25 cellular contexts compared by ENCODE assay signal in genomic region chr15:27774638-27775037, GRCh38.
DNase-seq lines count a peak whose midpoint lies in the region; ATAC-seq and TF ChIP-seq lines count a peak whose summit lies in the region.
"Had no signal": no experiment of that assay in that cellular context is flagged by ENCODE, and none has a peak within 500 bp of the region (broad histone marks: within the 10 kb centered on the region; RNA-seq: fewer than 3 reads in every experiment).

No MANE protein-coding gene starts in this region.

- no peak overlapping the region for H3K56ac ChIP-seq in H9 (ENCODE audit: insufficient read length, low read depth, low read length)

- H3K4me3 ChIP-seq in esophagus muscularis mucosa: no peak overlapping the region
- H3K4me3 ChIP-seq: A549; BLaER1 treated with 17β-estradiol and CSF1 and Interleukin-3, amounts not matched to agents 10 nM and 100 nM had no signal

- H2BK12ac ChIP-seq in H9 (ENCODE audit: insufficient read length, low read depth, low read length): peak overlapping the region; percentile 29

- no peak for ATAC-seq in sciatic nerve
- ATAC-seq: A549 had no signal

- H3T11ph ChIP-seq in H9 (ENCODE audit: low read length): no peak overlapping the region

- no peaks in the 10 kb centered on the region for H3K9me3 ChIP-seq in H9 (ENCODE audit: control insufficient read depth, low read depth, low read length)
- no peaks in the 10 kb centered on the region for H3K9me3 ChIP-seq in esophagus muscularis mucosa
- H3K9me3 ChIP-seq: A549 had no signal

- no peak overlapping the region for H3K4ac ChIP-seq in H9 (ENCODE audit: low read depth, low read length)

- H4K5ac ChIP-seq in H9 (ENCODE audit: insufficient read length, low read depth, low read length): no peak overlapping the region

- no peaks in the 10 kb centered on the region for H3K79me1 ChIP-seq in H9 (ENCODE audit: insufficient read depth, low read depth, low read length, poor library complexity, severe bottlenecking)

- H3K23me2 ChIP-seq in H9 (ENCODE audit: insufficient read length, low read depth, low read length, poor library complexity, severe bottlenecking): no peaks in the 10 kb centered on the region

- no peak overlapping the region for H2AFZ ChIP-seq in H9 (ENCODE audit: low read length)

- no peak overlapping the region for H2AK5ac ChIP-seq in H9 (ENCODE audit: insufficient read length, low read length)

- no peaks in the 10 kb centered on the region for H3K27me3 Mint-ChIP-seq in activated CD4-positive, alpha-beta T cell treated with anti-CD3 and anti-CD28 coated beads, Interleukin-2, amount 10 ng/mL, durations not matched to agents 24 days and 14 days
- no peaks in the 10 kb centered on the region; the same call in 1 of the 2 replicates for H3K27me3 Mint-ChIP-seq in H9 (ENCODE audit: low read depth)
- H3K27me3 Mint-ChIP-seq in type B pancreatic cell: no peaks in the 10 kb centered on the region
- no peaks in the 10 kb centered on the region for H3K27me3 Mint-ChIP-seq in activated naive CD4-positive, alpha-beta T cell treated with anti-CD3 and anti-CD28 coated beads for 36 hours (ENCODE audit: low read depth)
- H3K27me3 Mint-ChIP-seq: B cell; CD4-positive, alpha-beta memory T cell; CD4-positive, CD25-positive, alpha-beta regulatory T cell; CD8-positive, alpha-beta memory T cell had no signal

- H4K8ac ChIP-seq in H9 (replicated peaks; ENCODE audit: insufficient read length, low read depth, low read length): no peak overlapping the region

- H3K4me1 Mint-ChIP-seq in activated CD4-positive, alpha-beta T cell treated with anti-CD3 and anti-CD28 coated beads, Interleukin-2, amount 10 ng/mL, durations not matched to agents 24 days and 14 days: no peaks in the 10 kb centered on the region
- H3K4me1 Mint-ChIP-seq in H9: peaks cover 0 to 3% of the 10 kb centered on the region in 2 experiments; a peak in 1 of 4 replicates
- no peaks in the 10 kb centered on the region for H3K4me1 Mint-ChIP-seq in type B pancreatic cell (ENCODE audit: unreplicated experiment)
- no peaks in the 10 kb centered on the region for H3K4me1 Mint-ChIP-seq in activated naive CD4-positive, alpha-beta T cell treated with anti-CD3 and anti-CD28 coated beads for 36 hours (ENCODE audit: low read depth)
- H3K4me1 Mint-ChIP-seq: B cell; CD14-positive monocyte; CD4-positive, alpha-beta memory T cell; CD4-positive, CD25-positive, alpha-beta regulatory T cell; CD8-positive, alpha-beta memory T cell had no signal

- TF ChIP-seq CTCF in H9 (conservative IDR thresholded peaks at IDR 0.05): no peak
- no peak for TF ChIP-seq CTCF in esophagus muscularis mucosa (IDR thresholded peaks at IDR 0.05)
- no peak for TF ChIP-seq CTCF in type B pancreatic cell (conservative IDR thresholded peaks at IDR 0.05)

- CTCF ChIA-PET in activated naive CD4-positive, alpha-beta T cell treated with anti-CD3 and anti-CD28 coated beads for 36 hours (lab: Charles Lee): no interaction called here

- no peaks in the 10 kb centered on the region for H3K36me3 ChIP-seq in esophagus muscularis mucosa
- H3K36me3 ChIP-seq: BLaER1 treated with 17β-estradiol and CSF1 and Interleukin-3, amounts not matched to agents 10 nM and 100 nM had no signal

- no peak overlapping the region for H2BK5ac ChIP-seq in H9 (ENCODE audit: insufficient read length, low read length)

- peaks cover 10% of the 10 kb centered on the region for H3K9me3 Mint-ChIP-seq in activated CD4-positive, alpha-beta T cell treated with anti-CD3 and anti-CD28 coated beads, Interleukin-2, amount 10 ng/mL, durations not matched to agents 24 days and 14 days
- H3K9me3 Mint-ChIP-seq in H9 (no peaks in the 10 kb centered on the region; a peak in 1 of 5 replicates), type B pancreatic cell (no peaks in the 10 kb centered on the region)
- no peaks in the 10 kb centered on the region for H3K9me3 Mint-ChIP-seq in activated naive CD4-positive, alpha-beta T cell treated with anti-CD3 and anti-CD28 coated beads for 36 hours

- no peak overlapping the region for H2BK20ac ChIP-seq in H9 (ENCODE audit: low read depth, low read length, poor library complexity, severe bottlenecking)

- no peak overlapping the region for H3K27ac Mint-ChIP-seq in activated CD4-positive, alpha-beta T cell treated with anti-CD3 and anti-CD28 coated beads, Interleukin-2, amount 10 ng/mL, durations not matched to agents 24 days and 14 days
- H3K27ac Mint-ChIP-seq in H9 (no peak overlapping the region; a peak in 1 of 7 replicates), type B pancreatic cell (no peak overlapping the region)
- no peak overlapping the region for H3K27ac Mint-ChIP-seq in activated naive CD4-positive, alpha-beta T cell treated with anti-CD3 and anti-CD28 coated beads for 36 hours
- H3K27ac Mint-ChIP-seq: B cell; CD14-positive monocyte; CD4-positive, alpha-beta memory T cell; CD4-positive, CD25-positive, alpha-beta regulatory T cell; CD8-positive, alpha-beta memory T cell had no signal

- no peaks in the 10 kb centered on the region for H4K20me1 ChIP-seq in H9 (ENCODE audit: control insufficient read depth, insufficient read depth, insufficient read length)
- H4K20me1 ChIP-seq: BLaER1 treated with 17β-estradiol and CSF1 and Interleukin-3, amounts not matched to agents 10 nM and 100 nM had no signal

- H3K27me3 ChIP-seq in H9 (ENCODE audit: insufficient read depth, low read length) (no peaks in the 10 kb centered on the region), esophagus muscularis mucosa (no peaks in the 10 kb centered on the region)
- H3K27me3 ChIP-seq: BLaER1 treated with 17β-estradiol and CSF1 and Interleukin-3, amounts not matched to agents 10 nM and 100 nM had no signal

- no peaks in the 10 kb centered on the region for H3K79me2 ChIP-seq in H9 (ENCODE audit: insufficient read depth, low read length)

- TF ChIP-seq EP300 in esophagus muscularis mucosa (IDR thresholded peaks at IDR 0.05): no peak

- WGBS in H9 (ENCODE audit: extremely low coverage, insufficient read length, low lambda C conversion rate): no CpG with 5 or more reads among the region's 9 CpGs
- WGBS in esophagus muscularis mucosa: 91% methylated on average over 8 of the region's 9 CpGs

- no peak overlapping the region for H3K9ac ChIP-seq in H9 (ENCODE audit: extremely low read depth, insufficient read length, low read length)
- H3K9ac ChIP-seq: BLaER1 treated with 17β-estradiol and CSF1 and Interleukin-3, amounts not matched to agents 10 nM and 100 nM had no signal

- no peak overlapping the region for H3K14ac ChIP-seq in H9 (ENCODE audit: insufficient read depth, low read length)

- no peak for TF ChIP-seq POLR2A in esophagus muscularis mucosa (IDR thresholded peaks at IDR 0.05; ENCODE audit: low read depth)

- H3K4me3 Mint-ChIP-seq in activated CD4-positive, alpha-beta T cell treated with anti-CD3 and anti-CD28 coated beads, Interleukin-2, amount 10 ng/mL, durations not matched to agents 24 days and 14 days: no peak overlapping the region
- H3K4me3 Mint-ChIP-seq in H9 (no peak overlapping the region), type B pancreatic cell (no peak overlapping the region)
- no peak overlapping the region for H3K4me3 Mint-ChIP-seq in activated naive CD4-positive, alpha-beta T cell treated with anti-CD3 and anti-CD28 coated beads for 36 hours
- H3K4me3 Mint-ChIP-seq: B cell; CD14-positive monocyte; CD4-positive, alpha-beta memory T cell; CD4-positive, CD25-positive, alpha-beta regulatory T cell; CD8-positive, alpha-beta memory T cell had no signal

- H2BK120ac ChIP-seq in H9 (ENCODE audit: low read depth, low read length, poor library complexity, severe bottlenecking): no peak overlapping the region

- no peak overlapping the region for H4K91ac ChIP-seq in H9 (ENCODE audit: insufficient read length, low read depth, low read length)

- no peaks in the 10 kb centered on the region for H3K36me3 Mint-ChIP-seq in activated CD4-positive, alpha-beta T cell treated with anti-CD3 and anti-CD28 coated beads, Interleukin-2, amount 10 ng/mL, durations not matched to agents 24 days and 14 days (ENCODE audit: low read depth)
- H3K36me3 Mint-ChIP-seq in H9 (ENCODE audit: insufficient read depth in 1 of 3, low read depth in 3 of 3): no peaks in the 10 kb centered on the region
- H3K36me3 Mint-ChIP-seq in type B pancreatic cell: no peaks in the 10 kb centered on the region
- no peaks in the 10 kb centered on the region for H3K36me3 Mint-ChIP-seq in activated naive CD4-positive, alpha-beta T cell treated with anti-CD3 and anti-CD28 coated beads for 36 hours (ENCODE audit: low read depth)
- H3K36me3 Mint-ChIP-seq: CD14-positive monocyte; CD4-positive, alpha-beta memory T cell; CD4-positive, CD25-positive, alpha-beta regulatory T cell had no signal

- no peak overlapping the region for H3K4me2 ChIP-seq in H9 (ENCODE audit: insufficient read depth, insufficient read length, low read length)
- H3K4me2 ChIP-seq: A549; BLaER1 treated with 17β-estradiol and CSF1 and Interleukin-3, amounts not matched to agents 10 nM and 100 nM had no signal

- DNase-seq in activated CD4-positive, alpha-beta T cell treated with anti-CD3 and anti-CD28 coated beads, Interleukin-2, amount 10 ng/mL, durations not matched to agents 24 days and 14 days: peak; percentile 26
- no peak for DNase-seq in activated CD4-positive, alpha-beta T cell treated with anti-CD3 and anti-CD28 coated beads, Interleukin-2, amount 50 U/mL, for 4 hours
- DNase-seq in H9: no peak
- DNase-seq in esophagus muscularis mucosa (ENCODE audit: extremely low spot score): peak; percentile 64
- peak; percentile 52 for DNase-seq in type B pancreatic cell (ENCODE audit: extremely low spot score, unreplicated experiment)
- no peak for DNase-seq in sciatic nerve (ENCODE audit: low spot score)
- no peak for DNase-seq in activated naive CD4-positive, alpha-beta T cell treated with anti-CD3 and anti-CD28 coated beads for 36 hours
- no peak for DNase-seq in superior temporal gyrus (ENCODE audit: extremely low spot score)
- DNase-seq: AML-193; CD4-positive, alpha-beta memory T cell; CD4-positive, CD25-positive, alpha-beta regulatory T cell; CD8-positive, alpha-beta memory T cell; COR-L47; DMS 273 treated with DMSO at 0.1 percent for 48 hours; DMS153; DMS53; DMS79; DND-41; EL; GF-D8 had no signal

- H3K27ac ChIP-seq in H9 (ENCODE audit: insufficient read length, low read depth, low read length) (no peak overlapping the region), esophagus muscularis mucosa (replicated peaks in 1 of 4) (no peak overlapping the region)
- H3K27ac ChIP-seq: 22Rv1; A549; BLaER1 treated with 17β-estradiol and CSF1 and Interleukin-3, amounts not matched to agents 10 nM and 100 nM had no signal

- intact Hi-C loops in activated CD4-positive, alpha-beta T cell treated with anti-CD3 and anti-CD28 coated beads, Interleukin-2, amount 10 ng/mL, durations not matched to agents 24 days and 14 days (cut with micrococcal nuclease): no loop called here
- intact Hi-C loops in esophagus muscularis mucosa (cut with DNase I): no loop called here
- intact Hi-C loops in sciatic nerve (cut with DNase I): no loop called here
- intact Hi-C loops in activated naive CD4-positive, alpha-beta T cell treated with anti-CD3 and anti-CD28 coated beads for 36 hours (cut with micrococcal nuclease): no loop called here

- H3K4me1 ChIP-seq in H9 (ENCODE audit: insufficient read depth, low read length) (no peaks in the 10 kb centered on the region), esophagus muscularis mucosa (no peaks in the 10 kb centered on the region)
- H3K4me1 ChIP-seq: A549; BLaER1 treated with 17β-estradiol and CSF1 and Interleukin-3, amounts not matched to agents 10 nM and 100 nM had no signal

- H3K18ac ChIP-seq in H9 (ENCODE audit: insufficient read length, low read depth, low read length): no peak overlapping the region

- no peak overlapping the region for H2BK15ac ChIP-seq in H9 (ENCODE audit: low read depth, low read length)

- no peak overlapping the region for H3K23ac ChIP-seq in H9 (ENCODE audit: insufficient read length, low read depth, low read length)

Comparison
In these comparisons a context has a peak if more than half of its experiments do, and no peak if none do; other contexts are left out.
1. DNase-seq: peak in activated CD4-positive, alpha-beta T cell treated with anti-CD3 and anti-CD28 coated beads, Interleukin-2, amount 10 ng/mL, durations not matched to agents 24 days and 14 days (single experiment), esophagus muscularis mucosa (single experiment) and type B pancreatic cell (single experiment); none in activated CD4-positive, alpha-beta T cell treated with anti-CD3 and anti-CD28 coated beads, Interleukin-2, amount 50 U/mL, for 4 hours (0 of 2), H9 (single experiment), sciatic nerve (single experiment), activated naive CD4-positive, alpha-beta T cell treated with anti-CD3 and anti-CD28 coated beads for 36 hours (single experiment) and superior temporal gyrus (single experiment).